1 cellular context compared by ENCODE assay signal in the genomic region with DNA sequence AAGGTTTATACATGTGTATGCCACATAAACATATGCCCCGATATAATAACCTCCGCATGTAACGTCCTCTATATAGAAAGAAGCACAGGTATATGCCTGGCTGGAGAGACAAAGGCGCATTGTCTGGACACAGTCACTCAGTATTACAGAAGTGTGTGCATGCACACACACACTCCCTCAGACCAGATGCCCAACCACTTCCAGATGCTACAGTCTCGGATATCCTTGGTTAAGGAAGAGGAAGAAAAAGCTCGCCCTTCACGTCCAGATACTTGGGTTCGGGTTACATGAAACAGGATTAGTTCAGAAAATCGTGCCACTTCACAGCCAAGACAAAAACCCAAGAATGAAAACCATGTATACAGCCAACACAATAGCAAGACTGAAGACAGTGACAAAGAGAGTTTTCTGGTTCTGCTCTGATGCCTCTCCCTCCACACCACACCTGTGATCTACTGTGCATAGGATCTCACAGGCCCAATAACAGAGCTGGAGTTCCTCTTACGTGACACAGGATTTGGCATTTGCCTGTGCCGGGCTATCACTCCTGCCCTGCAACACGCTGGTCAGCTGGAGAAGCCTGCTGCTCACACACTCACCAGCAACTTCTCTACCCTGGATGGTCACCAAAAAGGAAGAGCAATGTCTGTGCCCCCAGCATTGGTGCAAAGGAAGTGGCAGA.
A peak's percentile ranks its signal among the peaks of the same experiment; 100 is the strongest.
TF ChIP-seq lines count a peak whose summit lies in the region.

No MANE protein-coding gene starts in this region.

TF ChIP-seq in SK-N-SH, 30 proteins besides CTCF, POLR2A, EP300 and RAD21 (continued from another document):
- 0 out of 2 replicates have a peak, but pooled peaks have one; percentile 15 for TF ChIP-seq REST (IDR thresholded peaks at IDR 0.05; ENCODE audit: low read depth, low read length)
- peak; percentile 79 for TF ChIP-seq TCF12 (IDR thresholded peaks at IDR 0.05)
- 0 out of 2 replicates have a peak, but pooled peaks have one; percentile 17 for TF ChIP-seq FOXJ3 (CRISPR knock-in tag; IDR thresholded peaks at IDR 0.05)
- peak; percentile 23; the same call in 1 of the 2 replicates for TF ChIP-seq GATA2 (CRISPR knock-in tag; IDR thresholded peaks at IDR 0.05)
- TF ChIP-seq USF1 (IDR thresholded peaks at IDR 0.05; ENCODE audit: borderline replicate concordance, low read depth): no peak
- no peak for TF ChIP-seq MAX (IDR thresholded peaks at IDR 0.05; ENCODE audit: low read depth)
- TF ChIP-seq EZH2phosphoT487 (IDR thresholded peaks at IDR 0.05; ENCODE audit: borderline replicate concordance, low read depth): no peak
- TF ChIP-seq MXI1 (IDR thresholded peaks at IDR 0.05; ENCODE audit: low read depth, low read length): peak; percentile 65
- TF ChIP-seq CHD2 (IDR thresholded peaks at IDR 0.05; ENCODE audit: low read length, partially characterized antibody): no peak
- TF ChIP-seq POLR2AphosphoS5 (IDR thresholded peaks at IDR 0.05; ENCODE audit: low read depth, low read length): peak; percentile 42; the same call in 1 of the 2 replicates
- TF ChIP-seq RCOR1 (IDR thresholded peaks at IDR 0.05; ENCODE audit: low read length): peak; percentile 66; the same call in 1 of the 2 replicates
